8 cellular contexts compared by ENCODE assay signal in the genomic region with DNA sequence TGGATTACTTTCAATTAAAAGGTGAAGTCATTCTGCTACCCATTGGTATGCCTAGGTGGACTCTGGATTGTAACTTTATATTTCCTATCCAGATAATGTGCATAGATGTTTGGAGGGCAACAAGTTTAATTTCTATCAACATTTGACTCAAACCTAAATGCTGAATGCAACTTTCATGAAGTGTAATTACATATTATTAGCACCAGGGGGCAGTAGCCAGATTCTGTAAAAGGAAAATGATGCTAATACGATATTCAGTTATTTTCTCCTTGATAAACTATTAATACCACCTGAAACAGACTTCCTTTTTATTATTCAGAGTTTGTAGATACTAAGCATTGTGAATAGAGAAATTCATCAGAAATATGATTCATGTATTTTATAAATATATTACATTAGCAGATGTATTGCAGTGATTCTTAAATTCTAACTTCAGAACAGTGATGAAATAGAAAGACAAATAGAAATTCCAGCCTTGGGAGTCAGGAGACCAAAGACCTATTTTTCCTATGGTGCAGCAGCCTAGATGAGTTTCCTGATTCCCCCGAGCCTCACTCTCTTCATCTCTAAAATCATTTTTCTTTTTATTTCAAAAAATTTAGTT.
DNase-seq lines count a peak whose midpoint lies in the region; ATAC-seq and TF ChIP-seq lines count a peak whose summit lies in the region.

No MANE protein-coding gene starts in this region.

- no peak overlapping the region for H3K27ac Mint-ChIP-seq in activated CD4-positive, alpha-beta T cell treated with anti-CD3 and anti-CD28 coated beads, Interleukin-2, amount 10 ng/mL, durations not matched to agents 24 days and 14 days

- whole genome bisulfite sequencing in tibial nerve, 2 donors = 38% methylated on average over 2 of the region's 2 CpGs

- no peak for TF ChIP-seq POLR2A in tibial nerve (IDR thresholded peaks at IDR 0.05)

- peaks cover 0 to 7% (median 0%) of the 10 kb centered on the region in 4 donors for H3K9me3 ChIP-seq in tibial nerve

- no peak overlapping the region for H3K4me3 Mint-ChIP-seq in activated CD4-positive, alpha-beta T cell treated with anti-CD3 and anti-CD28 coated beads, Interleukin-2, amount 10 ng/mL, durations not matched to agents 24 days and 14 days

- H3K36me3 Mint-ChIP-seq in activated CD4-positive, alpha-beta T cell treated with anti-CD3 and anti-CD28 coated beads, Interleukin-2, amount 10 ng/mL, durations not matched to agents 24 days and 14 days (ENCODE audit: low read depth) = no peaks in the 10 kb centered on the region

- no peaks in the 10 kb centered on the region for H3K4me1 Mint-ChIP-seq in activated CD4-positive, alpha-beta T cell treated with anti-CD3 and anti-CD28 coated beads, Interleukin-2, amount 10 ng/mL, durations not matched to agents 24 days and 14 days

- peak; percentile 51 to 85 (median 65) for TF ChIP-seq CTCF in tibial nerve (IDR thresholded peaks at IDR 0.05)

- H3K27me3 ChIP-seq in tibial nerve = no peaks in the 10 kb centered on the region

- no peaks in the 10 kb centered on the region for H3K36me3 ChIP-seq in tibial nerve

- no peaks in the 10 kb centered on the region for H3K9me3 Mint-ChIP-seq in activated CD4-positive, alpha-beta T cell treated with anti-CD3 and anti-CD28 coated beads, Interleukin-2, amount 10 ng/mL, durations not matched to agents 24 days and 14 days

- peaks cover 11% of the 10 kb centered on the region for H3K27me3 Mint-ChIP-seq in activated CD4-positive, alpha-beta T cell treated with anti-CD3 and anti-CD28 coated beads, Interleukin-2, amount 10 ng/mL, durations not matched to agents 24 days and 14 days

- peak; percentile 17 for DNase-seq in AG20443 (ENCODE audit: low spot score)
- DNase-seq in HCEC 1CT = peak; percentile 22
- peak; percentile 19 for DNase-seq in RPMI8226
- DNase-seq in germinal center (ENCODE audit: low spot score) = peak; percentile 3
- no peak for DNase-seq in tibial nerve (ENCODE audit: low spot score in 2 of 2)
- no peak for DNase-seq in activated CD8-positive, alpha-beta memory T cell treated with anti-CD3 and anti-CD28 coated beads, Interleukin-2, amount 50 U/mL, for 4 hours
- no peak for DNase-seq in activated CD4-positive, alpha-beta T cell treated with anti-CD3 and anti-CD28 coated beads, Interleukin-2, amount 10 ng/mL, durations not matched to agents 24 days and 14 days

- H3K27ac ChIP-seq in tibial nerve = no peak overlapping the region

- ATAC-seq in GM21619 (IDR thresholded peaks at IDR 0.05; ENCODE audit: unreplicated experiment) = no peak

- H3K4me3 ChIP-seq in tibial nerve = no peak overlapping the region

- TF ChIP-seq EP300 in tibial nerve (IDR thresholded peaks at IDR 0.05) = no peak

- intact Hi-C loops in activated CD4-positive, alpha-beta T cell treated with anti-CD3 and anti-CD28 coated beads, Interleukin-2, amount 10 ng/mL, durations not matched to agents 24 days and 14 days (cut with micrococcal nuclease) = loop anchor here (1.0 to 5.0 kb wide), 3 partner anchors 112 to 533 kb away; no protein-coding TSS in a partner anchor

- H3K4me1 ChIP-seq in tibial nerve = no peaks in the 10 kb centered on the region

Comparison
In these comparisons a context has a peak if more than half of its experiments do, and no peak if none do; other contexts are left out.
1. DNase-seq: peak in AG20443 (single experiment), HCEC 1CT (single experiment), RPMI8226 (single experiment) and germinal center (single experiment); none in tibial nerve (0 of 2), activated CD8-positive, alpha-beta memory T cell treated with anti-CD3 and anti-CD28 coated beads, Interleukin-2, amount 50 U/mL, for 4 hours (single experiment) and activated CD4-positive, alpha-beta T cell treated with anti-CD3 and anti-CD28 coated beads, Interleukin-2, amount 10 ng/mL, durations not matched to agents 24 days and 14 days (single experiment).